Comparison of ENCODE assay signal across 9 cellular contexts in the genomic region with DNA sequence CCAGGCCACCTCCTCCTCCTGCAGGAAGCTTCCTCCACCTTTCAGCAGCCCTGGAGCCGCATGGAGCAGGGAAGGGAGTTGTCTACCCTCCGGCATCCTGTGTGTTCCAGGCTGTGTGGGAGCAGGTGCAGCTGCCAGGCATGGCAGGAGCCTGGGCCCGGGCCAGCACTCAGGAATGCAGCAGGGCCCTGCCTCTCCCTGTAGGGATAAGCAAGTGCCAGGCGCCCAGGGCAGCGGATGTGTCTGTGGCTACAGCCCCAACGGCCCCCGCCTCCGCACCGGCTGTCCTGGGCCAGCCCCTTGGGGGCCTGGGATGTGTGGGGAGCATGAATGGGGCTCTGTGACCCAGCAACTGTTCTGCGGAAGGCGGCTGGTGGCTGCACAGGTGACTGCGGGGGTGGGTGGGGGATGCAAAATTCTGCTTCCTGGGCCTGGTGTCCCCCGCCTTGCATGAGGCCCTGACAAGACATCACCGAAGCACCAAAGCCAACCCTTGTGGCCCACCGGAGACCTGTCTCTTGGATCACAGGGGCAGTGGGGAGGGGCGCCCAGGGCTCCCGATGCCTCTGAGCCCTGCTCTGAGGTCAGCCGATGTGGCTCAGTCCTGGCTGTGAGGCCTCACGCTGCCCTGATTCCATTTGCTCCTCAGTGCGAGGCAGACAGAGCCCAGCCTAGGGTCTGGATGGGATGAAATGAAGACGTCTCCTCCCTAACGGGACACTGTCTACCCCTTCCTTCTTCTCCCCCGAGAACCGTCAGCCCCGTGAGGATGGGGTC. TPM values are rescaled to one million over a fixed set of nuclear protein-coding genes. Genes with fewer than 3 reads are reported as not detected.
A peak's percentile ranks its signal among the peaks of the same experiment; 100 is the strongest.
DNase-seq lines count a peak whose midpoint lies in the region; TF ChIP-seq lines count a peak whose summit lies in the region.
"Had no signal": no experiment of that assay in that cellular context is flagged by ENCODE, and none has a peak within 500 bp of the region (broad histone marks: within the 10 kb centered on the region; RNA-seq: fewer than 3 reads in every experiment).

No MANE protein-coding gene starts in this region.

- peaks cover 4% of the 10 kb centered on the region for H3K9me3 Mint-ChIP-seq in neural progenitor cell

- DNase-seq in DMS 273 (lab: John Stamatoyannopoulos, UW; ENCODE audit: unreplicated experiment) (peak; percentile 81), NCI-H2107 treated with DMSO at 0.1 percent for 48 hours (lab: John Stamatoyannopoulos, UW; ENCODE audit: unreplicated experiment) (peak; percentile 21), epithelial cell of esophagus (ENCODE audit: low read depth) (peak; percentile 79), occipital lobe (lab: John Stamatoyannopoulos, UW) (peak; percentile 29), hippocampal formation (lab: John Stamatoyannopoulos, UW) (no peak), neural progenitor cell (ENCODE audit: low spot score) (no peak)
- no peak for DNase-seq in activated CD4-positive, CD25-positive, alpha-beta regulatory T cell (lab: John Stamatoyannopoulos, UW)
- DNase-seq in stimulated activated CD8-positive, alpha-beta memory T cell treated with anti-CD3 and anti-CD28 coated beads, Interleukin-4, amount 100 ng/mL, for 48 hours: no peak
- DNase-seq: activated CD4-positive, alpha-beta T cell treated with anti-CD3 and anti-CD28 coated beads for 48 hours had no signal

- no peaks in the 10 kb centered on the region for H3K36me3 ChIP-seq in neural progenitor cell

- H3K27me3 Mint-ChIP-seq in neural progenitor cell (ENCODE audit: insufficient read depth, low read depth): peaks cover 15% of the 10 kb centered on the region

- no peak overlapping the region for H3K4me2 ChIP-seq in neural progenitor cell

- no peak for TF ChIP-seq CTCF in epithelial cell of esophagus (IDR thresholded peaks at IDR 0.05; ENCODE audit: insufficient read depth, low read depth, low read length, missing control alignments)
- no peak for TF ChIP-seq CTCF in neural progenitor cell (IDR thresholded peaks at IDR 0.05)

- no peak overlapping the region for H3K27ac ChIP-seq in neural progenitor cell

- H3K79me2 ChIP-seq in neural progenitor cell (ENCODE audit: low read depth): no peaks in the 10 kb centered on the region

- peaks cover 12% of the 10 kb centered on the region for H3K4me1 ChIP-seq in neural progenitor cell

- peaks cover 80% of the 10 kb centered on the region for H3K27me3 ChIP-seq in neural progenitor cell

- H2AFZ ChIP-seq in neural progenitor cell (replicated peaks): no peak overlapping the region

- no peaks in the 10 kb centered on the region for H3K9me3 ChIP-seq in neural progenitor cell (ENCODE audit: low read depth)

- H3K27ac Mint-ChIP-seq in neural progenitor cell: no peak overlapping the region

- H3F3A ChIP-seq in neural progenitor cell (ENCODE audit: low read depth): peaks cover 9% of the 10 kb centered on the region

- no peak overlapping the region for H3K9ac ChIP-seq in neural progenitor cell

- H3K4me3 Mint-ChIP-seq in neural progenitor cell: no peak overlapping the region

- H3K4me1 Mint-ChIP-seq in neural progenitor cell: peaks cover 21% of the 10 kb centered on the region

- H4K20me1 ChIP-seq in neural progenitor cell (ENCODE audit: low read depth): peaks cover 4% of the 10 kb centered on the region

- no peaks in the 10 kb centered on the region for H3K36me3 Mint-ChIP-seq in neural progenitor cell

- no peak overlapping the region for H3K4me3 ChIP-seq in epithelial cell of esophagus (ENCODE audit: low read length)
- H3K4me3 ChIP-seq in neural progenitor cell: no peak overlapping the region

RNA-seq across cellular contexts. Expression of a gene that starts 1.4 kb away (rescaled TPM):
- total RNA-seq in occipital lobe: not detected
- 0.22 TPM in 1 of 2 replicates, not detected in the other for total RNA-seq in neural progenitor cell (ENCODE audit: low replicate concordance)

RNA-seq across cellular contexts. Expression of a gene that starts 19.9 kb away (rescaled TPM):
- total RNA-seq in occipital lobe (1.2 TPM), neural progenitor cell (ENCODE audit: low replicate concordance) (not detected in 2 replicates)

Comparison
In these comparisons a context has a peak if more than half of its experiments do, and no peak if none do; other contexts are left out.
1. DNase-seq: peak in DMS 273 (single experiment), NCI-H2107 treated with DMSO at 0.1 percent for 48 hours (single experiment), epithelial cell of esophagus (single experiment) and occipital lobe (single experiment); none in activated CD4-positive, CD25-positive, alpha-beta regulatory T cell (0 of 4), stimulated activated CD8-positive, alpha-beta memory T cell treated with anti-CD3 and anti-CD28 coated beads, Interleukin-4, amount 100 ng/mL, for 48 hours (single experiment), hippocampal formation (0 of 2) and neural progenitor cell (single experiment).